In the genomic region with DNA sequence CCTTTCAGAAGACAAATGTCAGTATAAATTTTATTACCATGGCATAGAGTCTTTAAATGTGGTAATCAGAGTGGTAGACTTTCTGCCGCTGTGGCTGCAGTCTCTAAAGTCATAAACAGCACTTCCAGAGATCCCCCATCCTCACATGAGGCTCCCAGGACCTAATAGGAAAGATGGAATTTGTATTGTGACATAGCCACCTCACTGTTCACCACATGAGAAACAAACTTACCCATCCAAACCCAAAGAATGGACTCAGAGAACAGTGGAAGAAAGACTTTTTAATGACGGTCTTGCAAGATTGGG, we compare ENCODE assay signal across 1 cellular context.
TF ChIP-seq lines count a peak whose summit lies in the region.

No MANE protein-coding gene starts in this region.

TF ChIP-seq in K562, 482 proteins besides CTCF, POLR2A, EP300 and RAD21:
- TF ChIP-seq TRIM24 (IDR thresholded peaks at IDR 0.05): no peak
- TF ChIP-seq ZNF644 (tag; IDR thresholded peaks at IDR 0.05; ENCODE audit: low read depth): no peak
- no peak for TF ChIP-seq ZNF717 (CRISPR knock-in tag; IDR thresholded peaks at IDR 0.05)
- no peak for TF ChIP-seq LEF1 (IDR thresholded peaks at IDR 0.05)
- TF ChIP-seq ELF1 (tag; IDR thresholded peaks at IDR 0.05): no peak
- TF ChIP-seq, protein P1, sequence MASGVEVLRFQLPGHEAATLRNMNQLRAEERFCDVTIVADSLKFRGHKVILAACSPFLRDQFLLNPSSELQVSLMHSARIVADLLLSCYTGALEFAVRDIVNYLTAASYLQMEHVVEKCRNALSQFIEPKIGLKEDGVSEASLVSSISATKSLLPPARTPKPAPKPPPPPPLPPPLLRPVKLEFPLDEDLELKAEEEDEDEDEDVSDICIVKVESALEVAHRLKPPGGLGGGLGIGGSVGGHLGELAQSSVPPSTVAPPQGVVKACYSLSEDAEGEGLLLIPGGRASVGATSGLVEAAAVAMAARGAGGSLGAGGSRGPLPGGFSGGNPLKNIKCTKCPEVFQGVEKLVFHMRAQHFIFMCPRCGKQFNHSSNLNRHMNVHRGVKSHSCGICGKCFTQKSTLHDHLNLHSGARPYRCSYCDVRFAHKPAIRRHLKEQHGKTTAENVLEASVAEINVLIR (CRISPR knock-in tag; IDR thresholded peaks at IDR 0.05): no peak
- TF ChIP-seq ZNF699 (CRISPR knock-in tag; IDR thresholded peaks at IDR 0.05; ENCODE audit: insufficient replicate concordance): no peak
- no peak for TF ChIP-seq RCOR1 (IDR thresholded peaks at IDR 0.05; ENCODE audit: borderline replicate concordance in 1 of 2, low read depth in 2 of 2, low read length in 2 of 2)
- TF ChIP-seq CBX5 (IDR thresholded peaks at IDR 0.05; ENCODE audit: borderline replicate concordance, low read depth): no peak
- TF ChIP-seq, protein P2, sequence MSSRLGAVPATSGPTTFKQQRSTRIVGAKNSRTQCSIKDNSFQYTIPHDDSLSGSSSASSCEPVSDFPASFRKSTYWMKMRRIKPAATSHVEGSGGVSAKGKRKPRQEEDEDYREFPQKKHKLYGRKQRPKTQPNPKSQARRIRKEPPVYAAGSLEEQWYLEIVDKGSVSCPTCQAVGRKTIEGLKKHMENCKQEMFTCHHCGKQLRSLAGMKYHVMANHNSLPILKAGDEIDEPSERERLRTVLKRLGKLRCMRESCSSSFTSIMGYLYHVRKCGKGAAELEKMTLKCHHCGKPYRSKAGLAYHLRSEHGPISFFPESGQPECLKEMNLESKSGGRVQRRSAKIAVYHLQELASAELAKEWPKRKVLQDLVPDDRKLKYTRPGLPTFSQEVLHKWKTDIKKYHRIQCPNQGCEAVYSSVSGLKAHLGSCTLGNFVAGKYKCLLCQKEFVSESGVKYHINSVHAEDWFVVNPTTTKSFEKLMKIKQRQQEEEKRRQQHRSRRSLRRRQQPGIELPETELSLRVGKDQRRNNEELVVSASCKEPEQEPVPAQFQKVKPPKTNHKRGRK (tag; IDR thresholded peaks at IDR 0.05): no peak
- no peak for TF ChIP-seq ZBTB8A (IDR thresholded peaks at IDR 0.05; ENCODE audit: partially characterized antibody)
- no peak for TF ChIP-seq THAP7 (CRISPR knock-in tag; IDR thresholded peaks at IDR 0.05)
- TF ChIP-seq PCBP2 (IDR thresholded peaks at IDR 0.05; ENCODE audit: low read depth, low read length, poor library complexity, severe bottlenecking): no peak
- TF ChIP-seq CHD4 (IDR thresholded peaks at IDR 0.05; ENCODE audit: insufficient read depth, insufficient replicate concordance, low read depth, low read length, poor library complexity, severe bottlenecking): no peak
- TF ChIP-seq KLF13 (tag; IDR thresholded peaks at IDR 0.05; ENCODE audit: borderline replicate concordance, low read depth): no peak
- TF ChIP-seq SIX5 (IDR thresholded peaks at IDR 0.05; ENCODE audit: borderline replicate concordance in 1 of 2, insufficient read depth in 1 of 2, low read depth in 1 of 2, low read length in 2 of 2): no peak
- TF ChIP-seq, protein P3, sequence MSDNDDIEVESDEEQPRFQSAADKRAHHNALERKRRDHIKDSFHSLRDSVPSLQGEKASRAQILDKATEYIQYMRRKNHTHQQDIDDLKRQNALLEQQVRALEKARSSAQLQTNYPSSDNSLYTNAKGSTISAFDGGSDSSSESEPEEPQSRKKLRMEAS (CRISPR knock-in tag; IDR thresholded peaks at IDR 0.05): no peak
- TF ChIP-seq HDGF (IDR thresholded peaks at IDR 0.05): no peak
- TF ChIP-seq, protein P4, sequence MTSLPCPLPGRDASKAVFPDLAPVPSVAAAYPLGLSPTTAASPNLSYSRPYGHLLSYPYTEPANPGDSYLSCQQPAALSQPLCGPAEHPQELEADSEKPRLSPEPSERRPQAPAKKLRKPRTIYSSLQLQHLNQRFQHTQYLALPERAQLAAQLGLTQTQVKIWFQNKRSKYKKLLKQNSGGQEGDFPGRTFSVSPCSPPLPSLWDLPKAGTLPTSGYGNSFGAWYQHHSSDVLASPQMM (CRISPR knock-in tag; IDR thresholded peaks at IDR 0.05): no peak
- TF ChIP-seq TFAM (CRISPR knock-in tag; conservative IDR thresholded peaks at IDR 0.05): no peak
